In genomic region chr10:80468806-80469421, GRCh38 we compare ENCODE assay signal across 8 cellular contexts. TPM values are rescaled to one million over a fixed set of nuclear protein-coding genes. Genes with fewer than 3 reads are reported as not detected.
DNase-seq lines count a peak whose midpoint lies in the region; ATAC-seq and TF ChIP-seq lines count a peak whose summit lies in the region.

No MANE protein-coding gene starts in this region.

- POLR2A ChIA-PET in CD8-positive, alpha-beta memory T cell (lab: Charles Lee), result interaction anchor here (0.5 to 6.2 kb wide), 4 partner anchors 10 to 43 kb away, joined by 3 to 39 read pairs (median 16); no protein-coding TSS in a partner anchor

- no peaks in the 10 kb centered on the region for H3K9me3 Mint-ChIP-seq in CD8-positive, alpha-beta memory T cell
- no peaks in the 10 kb centered on the region for H3K9me3 Mint-ChIP-seq in effector memory CD8-positive, alpha-beta T cell

- TF ChIP-seq CTCF in prostate gland (IDR thresholded peaks at IDR 0.05), result no peak

- no peak for TF ChIP-seq POLR2A in prostate gland (IDR thresholded peaks at IDR 0.05)

- H3K4me1 Mint-ChIP-seq in CD8-positive, alpha-beta memory T cell, result peaks cover 93 to 100% (median 98%) of the 10 kb centered on the region in 3 donors
- H3K4me1 Mint-ChIP-seq in effector memory CD8-positive, alpha-beta T cell (ENCODE audit: low read depth in 2 of 2), result peaks cover 80 to 91% of the 10 kb centered on the region in 2 donors

- 30% methylated on average over 7 of the region's 7 CpGs for WGBS in prostate gland

- no peaks in the 10 kb centered on the region for H3K27me3 ChIP-seq in CD8-positive, alpha-beta memory T cell (ENCODE audit: insufficient read depth, low read length, poor library complexity, severe bottlenecking)
- H3K27me3 ChIP-seq in prostate gland (replicated peaks; ENCODE audit: insufficient read depth), result no peaks in the 10 kb centered on the region

- no peaks in the 10 kb centered on the region for H3K9me3 ChIP-seq in CD8-positive, alpha-beta memory T cell (ENCODE audit: low read length)
- H3K9me3 ChIP-seq in prostate gland, result no peaks in the 10 kb centered on the region

- peaks cover 0 to 41% (median 9%) of the 10 kb centered on the region in 3 donors for H3K36me3 Mint-ChIP-seq in CD8-positive, alpha-beta memory T cell
- peaks cover 35% of the 10 kb centered on the region for H3K36me3 Mint-ChIP-seq in effector memory CD8-positive, alpha-beta T cell (ENCODE audit: insufficient read depth)

- peak overlapping the region; percentile 84 to 99 (median 96) for H3K27ac Mint-ChIP-seq in CD8-positive, alpha-beta memory T cell
- H3K27ac Mint-ChIP-seq in effector memory CD8-positive, alpha-beta T cell, result peak overlapping the region; percentile 92 to 93

- peak overlapping the region; percentile 30 for H3K4me3 ChIP-seq in CD8-positive, alpha-beta memory T cell (ENCODE audit: low read length)
- peak overlapping the region in 1 of 2 donors; percentile 12 for H3K4me3 ChIP-seq in prostate gland

- H3K4me1 ChIP-seq in CD8-positive, alpha-beta memory T cell (ENCODE audit: insufficient read depth, low read length), result peaks cover 98% of the 10 kb centered on the region
- H3K4me1 ChIP-seq in prostate gland (replicated peaks), result peaks cover 55% of the 10 kb centered on the region

- peaks cover 16% of the 10 kb centered on the region for H3K36me3 ChIP-seq in CD8-positive, alpha-beta memory T cell (ENCODE audit: insufficient read depth, low read length)
- peaks cover 0 to 4% of the 10 kb centered on the region in 2 donors for H3K36me3 ChIP-seq in prostate gland

- ATAC-seq in effector memory CD8-positive, alpha-beta T cell (replicated peaks), result peak; percentile 37
- no peak for ATAC-seq in GM19035 (IDR thresholded peaks at IDR 0.05; ENCODE audit: unreplicated experiment)
- ATAC-seq in GM18517 (IDR thresholded peaks at IDR 0.05; ENCODE audit: unreplicated experiment), result no peak
- ATAC-seq in GM18502 (IDR thresholded peaks at IDR 0.05; ENCODE audit: poor library complexity, unreplicated experiment), result no peak

- H3K4me3 Mint-ChIP-seq in CD8-positive, alpha-beta memory T cell, result peak overlapping the region; percentile 81 to 99 (median 99)
- peak overlapping the region; percentile 92 to 97 for H3K4me3 Mint-ChIP-seq in effector memory CD8-positive, alpha-beta T cell

- CTCF ChIA-PET in CD8-positive, alpha-beta memory T cell (lab: Charles Lee), result interaction anchor here (0.7 to 27.0 kb wide), 6 partner anchors 9 to 35 kb away, joined by 3 to 498 read pairs (median 40); no protein-coding TSS in a partner anchor

- H3K27ac ChIP-seq in CD8-positive, alpha-beta memory T cell (ENCODE audit: low read depth, low read length), result peak overlapping the region; percentile 18
- peak overlapping the region; percentile 78 to 85 for H3K27ac ChIP-seq in prostate gland

- intact Hi-C loops in prostate gland (cut with DNase I), result no loop called here

- H3K27me3 Mint-ChIP-seq in CD8-positive, alpha-beta memory T cell, result no peaks in the 10 kb centered on the region
- H3K27me3 Mint-ChIP-seq in effector memory CD8-positive, alpha-beta T cell, result no peaks in the 10 kb centered on the region

- DNase-seq in CD8-positive, alpha-beta memory T cell, result peak in 2 of 5 donors; percentile 55 to 58
- DNase-seq in NCI-H82 treated with DMSO at 0.1 percent for 48 hours (lab: John Stamatoyannopoulos, UW; ENCODE audit: unreplicated experiment) (peak; percentile 47), prostate gland (ENCODE audit: low spot score) (peak; percentile 54)
- peak in 1 of 3 experiments; percentile 22 for DNase-seq in effector memory CD8-positive, alpha-beta T cell
- DNase-seq in stimulated activated CD4-positive, alpha-beta T cell treated with anti-CD3 and anti-CD28 coated beads, Interleukin-4, amount 100 ng/mL, for 24 hours, result no peak

RNA-seq across cellular contexts. Expression of gene TSPAN14, which starts 14.8 kb away (rescaled TPM):
- total RNA-seq in CD8-positive, alpha-beta memory T cell, result 10 to 100 TPM; 46.1 to 46.8 TPM
- 220 TPM for polyA plus RNA-seq in CD8-positive, alpha-beta memory T cell
- total RNA-seq in prostate gland, result 100 to 1,000 TPM in 1 of 2 donors, 10 to 100 TPM in 1; 69.8 to 103 TPM
